In genomic region chr9:70924380-70924779, GRCh38 we compare ENCODE assay signal across 9 cellular contexts.
DNase-seq lines count a peak whose midpoint lies in the region; ATAC-seq and TF ChIP-seq lines count a peak whose summit lies in the region.
"Had no signal": no experiment of that assay in that cellular context is flagged by ENCODE, and none has a peak within 500 bp of the region (broad histone marks: within the 10 kb centered on the region; RNA-seq: fewer than 3 reads in every experiment).

No MANE protein-coding gene starts in this region.

- H2AFZ ChIP-seq in mammary epithelial cell (ENCODE audit: low read depth, low read length): peak overlapping the region; percentile 67

- intact Hi-C loops in mammary epithelial cell (cut with micrococcal nuclease) (loop anchor here (1.0 kb wide), 1 partner anchor 284 kb away; no protein-coding TSS in a partner anchor), left ventricle myocardium superior (cut with micrococcal nuclease) (loop anchor here (10.0 kb wide), 1 partner anchor 320 kb away; no protein-coding TSS in a partner anchor)

- H3K4me3 ChIP-seq in LNCaP clone FGC (ENCODE audit: low read depth, low read length) (peak overlapping the region; percentile 38), mammary epithelial cell (replicated peaks in 1 of 3; ENCODE audit: insufficient read depth in 1 of 3, low read depth in 2 of 3, low read length in 3 of 3) (peak overlapping the region in 2 of 3 experiments; percentile 1 to 34), subcutaneous abdominal adipose tissue (ENCODE audit: low read depth in 1 of 5, low read length in 5 of 5) (peak overlapping the region in 4 of 5 donors; percentile 1 to 38 (median 31))
- H3K4me3 ChIP-seq: thyroid gland had no signal

- dilution Hi-C loops in mammary epithelial cell (cut with HindIII; ENCODE audit: low sequenced_read_pairs): no loop called here

- ATAC-seq in left ventricle myocardium superior (peak; percentile 40), HG03342 (IDR thresholded peaks at IDR 0.05; ENCODE audit: unreplicated experiment) (no peak), HG03280 (IDR thresholded peaks at IDR 0.05; ENCODE audit: unreplicated experiment) (no peak)

- no TSS peak for BruUV-seq in mammary epithelial cell (replicated peaks; lab: Mats Ljungman, UMichigan)

- H3K27ac ChIP-seq in mammary epithelial cell (ENCODE audit: insufficient read depth, low read depth, low read length) (peak overlapping the region; percentile 1), subcutaneous abdominal adipose tissue (ENCODE audit: low read depth, low read length) (peak overlapping the region; percentile 87)
- H3K27ac ChIP-seq: thyroid gland had no signal

- TF ChIP-seq CTCF in LNCaP clone FGC (IDR thresholded peaks at IDR 0.05; ENCODE audit: control insufficient read depth, extremely low read depth, insufficient read depth) (no peak), mammary epithelial cell (conservative IDR thresholded peaks at IDR 0.05 in 1 of 2, IDR thresholded peaks at IDR 0.05 in 1 of 2; ENCODE audit: extremely low read depth in 1 of 2, insufficient read depth in 1 of 2, low read depth in 1 of 2, low read length in 2 of 2) (no peak)

- peak; percentile 80 for DNase-seq in LNCaP clone FGC (ENCODE audit: low read depth)
- peak; percentile 78 for DNase-seq in mammary epithelial cell
- no peak for DNase-seq in left ventricle myocardium superior
- DNase-seq in T1000 (lab: John Stamatoyannopoulos, UW): no peak
- no peak for DNase-seq in stimulated activated CD4-positive, alpha-beta T cell treated with anti-CD3 and anti-CD28 coated beads, Interleukin-2, amount 100 ng/mL, for 24 hours

- H3K4me2 ChIP-seq in mammary epithelial cell (ENCODE audit: insufficient read depth, low read depth, low read length): peak overlapping the region; percentile 70

- peaks cover 4% of the 10 kb centered on the region for H3K4me1 ChIP-seq in mammary epithelial cell (ENCODE audit: insufficient read depth, low read length)
- H3K4me1 ChIP-seq in subcutaneous abdominal adipose tissue (ENCODE audit: control insufficient read depth in 5 of 5, insufficient read depth in 5 of 5, low read length in 5 of 5): peaks cover 0 to 11% (median 6%) of the 10 kb centered on the region in 5 donors
- H3K4me1 ChIP-seq: thyroid gland had no signal

- 3% methylated on average over 6 of the region's 6 CpGs for WGBS in mammary epithelial cell (ENCODE audit: low coverage, missing lambda C conversion rate)

- H4K20me1 ChIP-seq in mammary epithelial cell (ENCODE audit: insufficient read depth, low read length): no peaks in the 10 kb centered on the region

- H3K79me2 ChIP-seq in mammary epithelial cell (ENCODE audit: insufficient read depth, low read length): no peaks in the 10 kb centered on the region

- CTCF ChIA-PET in mammary epithelial cell (lab: Charles Lee; ENCODE audit: low non-redundant PET): interaction anchor here (0.5 to 0.9 kb wide), 8 partner anchors 23 to 585 kb away, joined by 3 to 7 read pairs (median 4); no protein-coding TSS in a partner anchor

- H3K9me3 ChIP-seq in mammary epithelial cell (replicated peaks; ENCODE audit: insufficient read depth, low read length) (no peaks in the 10 kb centered on the region), subcutaneous abdominal adipose tissue (ENCODE audit: control insufficient read depth in 5 of 5, low read length in 5 of 5) (no peaks in the 10 kb centered on the region)
- H3K9me3 ChIP-seq: thyroid gland had no signal

- in situ Hi-C loops in mammary epithelial cell (cut with MboI; ENCODE audit: low sequenced_read_pairs in 2 of 2): loop anchor here in 1 of 2 donors (10.0 kb wide), 1 partner anchor 80 kb away; no protein-coding TSS in a partner anchor

- H3K9ac ChIP-seq in mammary epithelial cell (ENCODE audit: insufficient read depth, low read length): peak overlapping the region; percentile 4
- peak overlapping the region in 1 of 5 donors; percentile 51 for H3K9ac ChIP-seq in subcutaneous abdominal adipose tissue (ENCODE audit: low read length in 5 of 5)

- H3K27me3 ChIP-seq in mammary epithelial cell (ENCODE audit: insufficient read depth, low read length) (no peaks in the 10 kb centered on the region), subcutaneous abdominal adipose tissue (ENCODE audit: control insufficient read depth in 5 of 5, insufficient read depth in 4 of 5, low read length in 5 of 5) (no peaks in the 10 kb centered on the region)
- H3K27me3 ChIP-seq: thyroid gland had no signal

- H3K36me3 ChIP-seq in mammary epithelial cell (ENCODE audit: insufficient read depth, low read length): no peaks in the 10 kb centered on the region
- no peaks in the 10 kb centered on the region for H3K36me3 ChIP-seq in subcutaneous abdominal adipose tissue (ENCODE audit: control insufficient read depth in 5 of 5, insufficient read depth in 5 of 5, low read length in 5 of 5)
- H3K36me3 ChIP-seq: thyroid gland had no signal

Comparison
In these comparisons a context has a peak if more than half of its experiments do, and no peak if none do; other contexts are left out.
1. DNase-seq: peak in LNCaP clone FGC (single experiment) and mammary epithelial cell (single experiment); none in left ventricle myocardium superior (single experiment), T1000 (single experiment) and stimulated activated CD4-positive, alpha-beta T cell treated with anti-CD3 and anti-CD28 coated beads, Interleukin-2, amount 100 ng/mL, for 24 hours (0 of 2).
2. Peak in every context shown above with its lines, with median percentiles within 50 percentile points of each other: H3K4me3 ChIP-seq.